11 cellular contexts compared by ENCODE assay signal in genomic region chr13:99191900-99192399, GRCh38. TPM values are rescaled to one million over a fixed set of nuclear protein-coding genes. Genes with fewer than 3 reads are reported as not detected.
DNase-seq lines count a peak whose midpoint lies in the region; FAIRE-seq and TF ChIP-seq lines count a peak whose summit lies in the region.
"Had no signal": no experiment of that assay in that cellular context is flagged by ENCODE, and none has a peak within 500 bp of the region (broad histone marks: within the 10 kb centered on the region; RNA-seq: fewer than 3 reads in every experiment).

No MANE protein-coding gene starts in this region.

- no peak overlapping the region for H4K8ac ChIP-seq in H9 (replicated peaks; ENCODE audit: insufficient read length, low read depth, low read length)

- H3F3A ChIP-seq in SK-N-SH (replicated peaks; ENCODE audit: insufficient read depth): no peaks in the 10 kb centered on the region

- 92% methylated on average over 7 of the region's 7 CpGs for WGBS in SK-N-SH (ENCODE audit: low lambda C conversion rate)
- no CpG with 5 or more reads among the region's 7 CpGs for WGBS in H9 (ENCODE audit: extremely low coverage, insufficient read length, low lambda C conversion rate)

- no peaks in the 10 kb centered on the region for H3K79me1 ChIP-seq in H9 (ENCODE audit: insufficient read depth, low read depth, low read length, poor library complexity, severe bottlenecking)

- no peak for TF ChIP-seq POLR2A in GM12892 (IDR thresholded peaks at IDR 0.05; ENCODE audit: low read depth, low read length)

- CTCF ChIA-PET in MCF 10A (lab: Yijun Ruan, JAX) (interaction anchor here (0.8 to 9.9 kb wide), 2 partner anchors 17 to 77 kb away, joined by 3 to 87 read pairs; no protein-coding TSS in a partner anchor), SK-N-SH (lab: Yijun Ruan, JAX) (interaction anchor here (0.9 kb wide), 2 partner anchors 10 to 15 kb away, joined by 3 read pairs; no protein-coding TSS in a partner anchor)

- no peak overlapping the region for H2BK120ac ChIP-seq in H9 (ENCODE audit: low read depth, low read length, poor library complexity, severe bottlenecking)

- no TSS peak for BruUV-seq in MCF 10A (replicated peaks; lab: Mats Ljungman, UMichigan)

- intact Hi-C loops in MCF 10A (cut with micrococcal nuclease): no loop called here

- H4K5ac ChIP-seq in H9 (ENCODE audit: insufficient read length, low read depth, low read length): no peak overlapping the region

- H3K27me3 ChIP-seq in SK-N-SH (ENCODE audit: insufficient read depth) (no peaks in the 10 kb centered on the region), H9 (ENCODE audit: insufficient read depth, low read length) (no peaks in the 10 kb centered on the region; the same call in 1 of the 2 replicates)

- no peaks in the 10 kb centered on the region for H3K9me3 Mint-ChIP-seq in MCF 10A (ENCODE audit: unreplicated experiment)
- H3K9me3 Mint-ChIP-seq in H9: no peaks in the 10 kb centered on the region
- H3K9me3 Mint-ChIP-seq: activated CD4-positive, alpha-beta memory T cell treated with anti-CD3 and anti-CD28 coated beads, Interleukin-2, amount 10 ng/mL, durations not matched to agents 7 days and 5 days had no signal

- no peak overlapping the region for H3T11ph ChIP-seq in H9 (ENCODE audit: low read length)

- H2BK20ac ChIP-seq in H9 (ENCODE audit: low read depth, low read length, poor library complexity, severe bottlenecking): no peak overlapping the region

- no peak overlapping the region for H3K14ac ChIP-seq in H9 (ENCODE audit: insufficient read depth, low read length)

- no peak overlapping the region for H4K91ac ChIP-seq in H9 (ENCODE audit: insufficient read length, low read depth, low read length)

- no peak overlapping the region for H3K4me3 ChIP-seq in SK-N-SH (ENCODE audit: low read depth in 2 of 2, low read length in 1 of 2)

- in situ Hi-C loops in T47D (cut with HindIII; ENCODE audit: low pct_unique_long_range_greater_than_20kb, low sequenced_read_pairs): no loop called here

- peak overlapping the region; percentile 47; the same call in 1 of the 2 replicates for H3K4me2 ChIP-seq in SK-N-SH
- no peak overlapping the region for H3K4me2 ChIP-seq in H9 (ENCODE audit: insufficient read depth, insufficient read length, low read length)

- no peak for TF ChIP-seq CTCF in MCF 10A (IDR thresholded peaks at IDR 0.05; ENCODE audit: unreplicated experiment)
- no peak for TF ChIP-seq CTCF in SK-N-SH (IDR thresholded peaks at IDR 0.05)
- no peak for TF ChIP-seq CTCF in H9 (conservative IDR thresholded peaks at IDR 0.05)

- H3K27ac ChIP-seq in SK-N-SH (ENCODE audit: low read depth in 2 of 2, low read length in 1 of 2): no peak overlapping the region
- no peak overlapping the region for H3K27ac ChIP-seq in H9 (ENCODE audit: insufficient read length, low read depth, low read length)

- H3K4ac ChIP-seq in H9 (ENCODE audit: low read depth, low read length): no peak overlapping the region

- H2AFZ ChIP-seq in SK-N-SH (ENCODE audit: low read depth) (no peak overlapping the region), H9 (ENCODE audit: low read length) (no peak overlapping the region)

- H3K27ac Mint-ChIP-seq in MCF 10A (ENCODE audit: low read depth, unreplicated experiment): no peak overlapping the region
- no peak overlapping the region for H3K27ac Mint-ChIP-seq in H9
- H3K27ac Mint-ChIP-seq: activated CD4-positive, alpha-beta memory T cell treated with anti-CD3 and anti-CD28 coated beads, Interleukin-2, amount 10 ng/mL, durations not matched to agents 7 days and 5 days; B cell had no signal

- H3K27me3 Mint-ChIP-seq in MCF 10A (ENCODE audit: insufficient read depth, unreplicated experiment) (no peaks in the 10 kb centered on the region), H9 (ENCODE audit: low read depth) (peaks cover 31% of the 10 kb centered on the region)
- H3K27me3 Mint-ChIP-seq: activated CD4-positive, alpha-beta memory T cell treated with anti-CD3 and anti-CD28 coated beads, Interleukin-2, amount 10 ng/mL, durations not matched to agents 7 days and 5 days; B cell had no signal

- H3K23ac ChIP-seq in H9 (ENCODE audit: insufficient read length, low read depth, low read length): no peak overlapping the region

- no peaks in the 10 kb centered on the region for H3K23me2 ChIP-seq in H9 (ENCODE audit: insufficient read length, low read depth, low read length, poor library complexity, severe bottlenecking)

- no peak for TF ChIP-seq EP300 in SK-N-SH (IDR thresholded peaks at IDR 0.05; ENCODE audit: borderline replicate concordance in 1 of 2, low read depth in 1 of 2, low read length in 1 of 2)

- no peaks in the 10 kb centered on the region for H3K9me2 ChIP-seq in SK-N-SH

- POLR2A ChIA-PET in MCF 10A (lab: Yijun Ruan, JAX): interaction anchor here (0.6 to 1.8 kb wide), 2 partner anchors 9 to 67 kb away, joined by 3 to 15 read pairs; partner anchors contain the start of gene UBAC2
- POLR2A ChIA-PET in SK-N-SH (lab: Yijun Ruan, JAX): no interaction called here

- no peak for FAIRE-seq in GM12892 (lab: Jason Lieb, UNC)

- H2AK5ac ChIP-seq in H9 (ENCODE audit: insufficient read length, low read length): no peak overlapping the region

- no peaks in the 10 kb centered on the region for H4K20me1 ChIP-seq in SK-N-SH (ENCODE audit: insufficient read depth)
- H4K20me1 ChIP-seq in H9 (ENCODE audit: control insufficient read depth, insufficient read depth, insufficient read length): no peaks in the 10 kb centered on the region

- peaks cover 5% of the 10 kb centered on the region for H3K36me3 Mint-ChIP-seq in MCF 10A (ENCODE audit: insufficient read depth, unreplicated experiment)
- peaks cover 0 to 3% (median 0%) of the 10 kb centered on the region in 3 experiments; a peak in 1 of 7 replicates for H3K36me3 Mint-ChIP-seq in H9 (ENCODE audit: insufficient read depth in 1 of 3, low read depth in 3 of 3)

- no peak overlapping the region for H3K18ac ChIP-seq in H9 (ENCODE audit: insufficient read length, low read depth, low read length)

- TF ChIP-seq RAD21 in SK-N-SH (IDR thresholded peaks at IDR 0.05; ENCODE audit: low read length): no peak

- no peak overlapping the region for H2BK15ac ChIP-seq in H9 (ENCODE audit: low read depth, low read length)

- H3K4me1 Mint-ChIP-seq in MCF 10A (ENCODE audit: insufficient read depth, unreplicated experiment) (peaks cover 11% of the 10 kb centered on the region), H9 (peaks cover 2 to 6% of the 10 kb centered on the region in 2 experiments; a peak in 3 of 4 replicates)

- H3K4me1 ChIP-seq in SK-N-SH (ENCODE audit: control insufficient read depth in 1 of 2, insufficient read depth in 2 of 2, low read depth in 1 of 2, low read length in 1 of 2) (no peaks in the 10 kb centered on the region), H9 (ENCODE audit: insufficient read depth, low read length) (no peaks in the 10 kb centered on the region)

- H2BK12ac ChIP-seq in H9 (ENCODE audit: insufficient read length, low read depth, low read length): no peak overlapping the region

- H3K4me3 Mint-ChIP-seq in MCF 10A (ENCODE audit: unreplicated experiment) (no peak overlapping the region), H9 (no peak overlapping the region)
- H3K4me3 Mint-ChIP-seq: activated CD4-positive, alpha-beta memory T cell treated with anti-CD3 and anti-CD28 coated beads, Interleukin-2, amount 10 ng/mL, durations not matched to agents 7 days and 5 days; B cell had no signal

- H3K9ac ChIP-seq in SK-N-SH (no peak overlapping the region), H9 (ENCODE audit: extremely low read depth, insufficient read length, low read length) (no peak overlapping the region)

- no peak overlapping the region for H2BK5ac ChIP-seq in H9 (ENCODE audit: insufficient read length, low read length)

- peak; percentile 31 to 42 for DNase-seq in T47D (ENCODE audit: low read depth in 1 of 2, low spot score in 1 of 2)
- no peak for DNase-seq in MCF 10A (ENCODE audit: unreplicated experiment)
- DNase-seq in SK-N-SH: no peak
- DNase-seq in glomerular visceral epithelial cell (ENCODE audit: extremely low spot score): peak; percentile 18
- peak; percentile 47 for DNase-seq in ureter (ENCODE audit: low spot score)
- DNase-seq in GM12892 (ENCODE audit: insufficient read length): no peak
- no peak for DNase-seq in H9
- DNase-seq in NAMALWA (ENCODE audit: low spot score): no peak
- DNase-seq: activated CD4-positive, alpha-beta memory T cell treated with anti-CD3 and anti-CD28 coated beads, Interleukin-2, amount 10 ng/mL, durations not matched to agents 7 days and 5 days; midbrain had no signal

- no peaks in the 10 kb centered on the region for H3K36me3 ChIP-seq in SK-N-SH (replicated peaks in 1 of 2; ENCODE audit: control insufficient read depth in 1 of 2, insufficient read depth in 2 of 2, low read length in 1 of 2)

- H3K79me2 ChIP-seq in SK-N-SH (ENCODE audit: insufficient read depth) (no peaks in the 10 kb centered on the region), H9 (ENCODE audit: insufficient read depth, low read length) (no peaks in the 10 kb centered on the region)

- H3K9me3 ChIP-seq in SK-N-SH (no peaks in the 10 kb centered on the region), H9 (ENCODE audit: control insufficient read depth, low read depth, low read length) (no peaks in the 10 kb centered on the region)

- no peak overlapping the region for H3K56ac ChIP-seq in H9 (ENCODE audit: insufficient read length, low read depth, low read length)

TF ChIP-seq in SK-N-SH, 30 proteins besides CTCF, POLR2A, EP300 and RAD21 (continues in another document):
- no peak for TF ChIP-seq RCOR1 (IDR thresholded peaks at IDR 0.05; ENCODE audit: low read length)
- TF ChIP-seq IRF3 (IDR thresholded peaks at IDR 0.05; ENCODE audit: low read depth, low read length): no peak
- TF ChIP-seq GABPA (IDR thresholded peaks at IDR 0.05; ENCODE audit: low read depth): no peak
- TF ChIP-seq SMC3 (IDR thresholded peaks at IDR 0.05; ENCODE audit: low read depth, low read length): no peak
- TF ChIP-seq RFX5 (IDR thresholded peaks at IDR 0.05; ENCODE audit: low read length): no peak
- TF ChIP-seq, protein P1, sequence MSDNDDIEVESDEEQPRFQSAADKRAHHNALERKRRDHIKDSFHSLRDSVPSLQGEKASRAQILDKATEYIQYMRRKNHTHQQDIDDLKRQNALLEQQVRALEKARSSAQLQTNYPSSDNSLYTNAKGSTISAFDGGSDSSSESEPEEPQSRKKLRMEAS (IDR thresholded peaks at IDR 0.05; ENCODE audit: low read depth): no peak

RNA-seq across cellular contexts. Expression of gene UBAC2, which starts 8.7 kb away (rescaled TPM):
- total RNA-seq in MCF 10A (2022): 74.7 and 78.3 TPM in 2 replicates
- 79.0 and 97.4 TPM in 2 replicates for polyA plus RNA-seq in SK-N-SH (2012; rRNA removed)
- polyA plus RNA-seq in SK-N-SH (2012; cell fraction: cytosol; rRNA removed): 81.9 and 98.8 TPM in 2 replicates
- polyA plus RNA-seq in SK-N-SH (2012; cell fraction: nucleus; rRNA removed): 34.7 and 42.7 TPM in 2 replicates
- 55.9 TPM for total RNA-seq in ureter
- 12.5 TPM for polyA plus RNA-seq in GM12892 (2012; ENCODE audit: missing spikeins)
- total RNA-seq in H9 (2021): 51.7 and 52.3 TPM in 2 replicates

Comparison
In these comparisons a context has a peak if more than half of its experiments do, and no peak if none do; other contexts are left out.
1. DNase-seq: peak in T47D (2 of 2), glomerular visceral epithelial cell (single experiment) and ureter (single experiment); none in MCF 10A (single experiment), SK-N-SH (single experiment), GM12892 (single experiment), H9 (single experiment) and NAMALWA (single experiment).